Comparison of ENCODE assay signal across 11 cellular contexts in genomic region chr2:38754049-38754448, GRCh38. TPM values are rescaled to one million over a fixed set of nuclear protein-coding genes. Genes with fewer than 3 reads are reported as not detected.
DNase-seq lines count a peak whose midpoint lies in the region; ATAC-seq and TF ChIP-seq lines count a peak whose summit lies in the region.
"Had no signal": no experiment of that assay in that cellular context is flagged by ENCODE, and none has a peak within 500 bp of the region (broad histone marks: within the 10 kb centered on the region; RNA-seq: fewer than 3 reads in every experiment).

No MANE protein-coding gene starts in this region.

- H3K27me3 Mint-ChIP-seq in activated CD4-positive, alpha-beta memory T cell treated with anti-CD3 and anti-CD28 coated beads, Interleukin-2, amount 10 ng/mL, durations not matched to agents 7 days and 5 days = no peaks in the 10 kb centered on the region

- H3K9me3 Mint-ChIP-seq in activated CD4-positive, alpha-beta memory T cell treated with anti-CD3 and anti-CD28 coated beads, Interleukin-2, amount 10 ng/mL, durations not matched to agents 7 days and 5 days = no peaks in the 10 kb centered on the region

- DNase-seq in COLO829 (ENCODE audit: low spot score) (peak; percentile 53), right lobe of liver (no peak), CD1c-positive myeloid dendritic cell (ENCODE audit: extremely low spot score) (no peak), coronary artery (ENCODE audit: low spot score) (no peak)
- no peak for DNase-seq in activated CD4-positive, alpha-beta memory T cell treated with anti-CD3 and anti-CD28 coated beads, Interleukin-2, amount 10 ng/mL, durations not matched to agents 7 days and 5 days
- DNase-seq: activated effector memory CD4-positive, alpha-beta T cell treated with Interleukin-2 at 50 U/mL for 16 hours; stimulated activated CD4-positive, alpha-beta T cell treated with anti-CD3 and anti-CD28 coated beads, Interleukin-12 subunit alpha, Interleukin-12 subunit beta, amount 100 ng/mL, for 4 hours had no signal

- no peak overlapping the region for H3K27ac ChIP-seq in ACC112 (ENCODE audit: low read depth, low read length)
- H3K27ac ChIP-seq in right lobe of liver = peak overlapping the region in 2 of 3 donors; percentile 24 to 34
- H3K27ac ChIP-seq in coronary artery = no peak overlapping the region
- H3K27ac ChIP-seq: neural progenitor cell had no signal

- ATAC-seq in right lobe of liver (no peak), HG02870 (IDR thresholded peaks at IDR 0.05; ENCODE audit: unreplicated experiment) (no peak), HG03108 (IDR thresholded peaks at IDR 0.05; ENCODE audit: unreplicated experiment) (no peak)

- peaks cover 21% of the 10 kb centered on the region for H3K36me3 Mint-ChIP-seq in activated CD4-positive, alpha-beta memory T cell treated with anti-CD3 and anti-CD28 coated beads, Interleukin-2, amount 10 ng/mL, durations not matched to agents 7 days and 5 days (ENCODE audit: low read depth)

- POLR2A ChIA-PET in activated CD4-positive, alpha-beta memory T cell treated with anti-CD3 and anti-CD28 coated beads, Interleukin-2, amount 10 ng/mL, durations not matched to agents 7 days and 5 days (lab: Charles Lee) = interaction anchor here (0.7 to 9.4 kb wide), 4 partner anchors 16 to 24 kb away, joined by 3 to 170 read pairs (median 18); partner anchors contain the start of gene GEMIN6

- intact Hi-C loops in right lobe of liver (cut with DNase I) = no loop called here

- no peaks in the 10 kb centered on the region for H3K9me3 ChIP-seq in right lobe of liver

- peaks cover 21% of the 10 kb centered on the region for H3K79me2 ChIP-seq in ACC112 (ENCODE audit: control insufficient read depth, insufficient read depth, low read length, unreplicated experiment)

- H3K36me3 ChIP-seq in ACC112 (ENCODE audit: insufficient read depth, low read length) (peaks cover 10% of the 10 kb centered on the region), right lobe of liver (peaks cover 0 to 9% (median 1%) of the 10 kb centered on the region in 4 donors)

- H3K4me1 Mint-ChIP-seq in activated CD4-positive, alpha-beta memory T cell treated with anti-CD3 and anti-CD28 coated beads, Interleukin-2, amount 10 ng/mL, durations not matched to agents 7 days and 5 days = peaks cover 25% of the 10 kb centered on the region

- H3K27me3 ChIP-seq in ACC112 (ENCODE audit: insufficient read depth, low read length) (no peaks in the 10 kb centered on the region), right lobe of liver (no peaks in the 10 kb centered on the region)
- H3K27me3 ChIP-seq: neural progenitor cell had no signal

- H3K4me3 ChIP-seq in ACC112 (ENCODE audit: low read depth, low read length) = peak overlapping the region; percentile 65
- H3K4me3 ChIP-seq in right lobe of liver = peak overlapping the region in 2 of 3 donors; percentile 36 to 39
- no peak overlapping the region for H3K4me3 ChIP-seq in coronary artery
- H3K4me3 ChIP-seq: neural progenitor cell had no signal

- CTCF ChIA-PET in activated CD4-positive, alpha-beta memory T cell treated with anti-CD3 and anti-CD28 coated beads, Interleukin-2, amount 10 ng/mL, durations not matched to agents 7 days and 5 days (lab: Charles Lee) = no interaction called here

- peak overlapping the region; percentile 73 for H3K4me3 Mint-ChIP-seq in activated CD4-positive, alpha-beta memory T cell treated with anti-CD3 and anti-CD28 coated beads, Interleukin-2, amount 10 ng/mL, durations not matched to agents 7 days and 5 days
- H3K4me3 Mint-ChIP-seq: neural progenitor cell had no signal

- H3K4me1 ChIP-seq in ACC112 (ENCODE audit: control insufficient read depth, insufficient read depth, low read length, unreplicated experiment) = peaks cover 8% of the 10 kb centered on the region
- peaks cover 0 to 20% (median 4%) of the 10 kb centered on the region in 4 donors for H3K4me1 ChIP-seq in right lobe of liver

- H3K27ac Mint-ChIP-seq in activated CD4-positive, alpha-beta memory T cell treated with anti-CD3 and anti-CD28 coated beads, Interleukin-2, amount 10 ng/mL, durations not matched to agents 7 days and 5 days = peak overlapping the region; percentile 74
- H3K27ac Mint-ChIP-seq: neural progenitor cell had no signal

- no peak for TF ChIP-seq POLR2A in right lobe of liver (IDR thresholded peaks at IDR 0.05)

- TF ChIP-seq CTCF in right lobe of liver (IDR thresholded peaks at IDR 0.05) (no peak), coronary artery (IDR thresholded peaks at IDR 0.05) (no peak)

- peak overlapping the region; percentile 41 for H2AFZ ChIP-seq in ACC112 (ENCODE audit: low read length, unreplicated experiment)
- H2AFZ ChIP-seq: neural progenitor cell had no signal

RNA-seq across cellular contexts. Expression of gene SRSF7, which starts 2.9 kb away (rescaled TPM):
- 100 to 1,000 TPM; 243 to 249 TPM for total RNA-seq in activated CD4-positive, alpha-beta memory T cell treated with anti-CD3 and anti-CD28 coated beads, Interleukin-2, amount 10 ng/mL, durations not matched to agents 7 days and 5 days
- 10 to 100 TPM; 33.5 to 57.4 (median 44.4) TPM for total RNA-seq in right lobe of liver

RNA-seq across cellular contexts. Expression of gene GEMIN6, which starts 24.0 kb away (rescaled TPM):
- 10 to 100 TPM; 12.0 to 15.3 TPM for total RNA-seq in activated CD4-positive, alpha-beta memory T cell treated with anti-CD3 and anti-CD28 coated beads, Interleukin-2, amount 10 ng/mL, durations not matched to agents 7 days and 5 days
- total RNA-seq in right lobe of liver = 10 to 100 TPM in 1 of 6 experiments, 1 to 10 TPM in 5; 5.8 to 10.5 (median 7.3) TPM

Comparison
In these comparisons a context has a peak if more than half of its experiments do, and no peak if none do; other contexts are left out.
1. H3K27ac ChIP-seq: peak in right lobe of liver (2 of 3); none in ACC112 (single experiment) and coronary artery (0 of 2).
2. RNA of gene SRSF7, which starts 2.9 kb away (total RNA-seq): 243 to 249 TPM in activated CD4-positive, alpha-beta memory T cell treated with anti-CD3 and anti-CD28 coated beads, Interleukin-2, amount 10 ng/mL, durations not matched to agents 7 days and 5 days; 33.5 to 57.4 TPM in right lobe of liver; every median in the first group is over 4 times any median in the second.